Comparison of ENCODE assay signal across 10 cellular contexts in the genomic region with DNA sequence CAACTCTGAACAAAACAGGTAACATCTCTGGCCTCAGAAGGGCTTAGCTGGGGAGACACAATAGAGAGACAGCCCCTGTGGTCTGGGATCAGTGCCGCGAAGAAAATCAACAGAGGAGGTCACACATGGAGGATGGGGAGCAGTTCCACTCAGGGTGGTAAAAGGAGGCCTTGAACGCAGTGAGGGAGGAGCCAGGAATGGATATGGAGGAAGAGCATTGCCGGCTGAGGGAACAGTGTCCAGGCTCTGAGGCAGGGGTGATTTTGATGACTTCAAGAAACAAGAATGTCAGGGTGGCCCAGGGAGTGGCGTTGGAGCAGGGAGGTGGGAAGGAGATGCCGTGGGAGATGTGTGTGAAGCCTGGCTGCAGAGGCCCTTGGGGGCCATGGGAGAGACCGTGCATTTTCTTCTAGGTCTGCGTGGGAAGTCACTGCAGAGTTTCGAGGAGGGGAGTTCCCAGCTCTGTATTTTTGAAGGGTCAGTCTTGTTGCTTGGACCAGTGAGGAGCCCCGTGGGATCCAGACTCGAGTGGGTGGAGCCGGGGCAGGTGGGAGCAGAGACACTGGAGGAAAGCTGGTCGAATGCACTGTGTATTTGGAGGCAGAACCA. TPM values are rescaled to one million over a fixed set of nuclear protein-coding genes. Genes with fewer than 3 reads are reported as not detected.
DNase-seq lines count a peak whose midpoint lies in the region; ATAC-seq, FAIRE-seq and TF ChIP-seq lines count a peak whose summit lies in the region.
"Had no signal": no experiment of that assay in that cellular context is flagged by ENCODE, and none has a peak within 500 bp of the region (broad histone marks: within the 10 kb centered on the region; RNA-seq: fewer than 3 reads in every experiment).

No MANE protein-coding gene starts in this region.

- ATAC-seq in gastroesophageal sphincter: no peak
- no peak for ATAC-seq in GM18520 (IDR thresholded peaks at IDR 0.05; ENCODE audit: unreplicated experiment)

- H3K4me1 ChIP-seq in gastroesophageal sphincter (peaks cover 17 to 92% (median 66%) of the 10 kb centered on the region in 3 donors), spleen (peaks cover 76 to 100% (median 94%) of the 10 kb centered on the region in 6 donors)

- intact Hi-C loops in activated T-helper 1 cell treated with anti-CD3 and anti-CD28 coated beads, Interleukin-12 subunit alpha, Interleukin-12 subunit beta, Interleukin-2, Interleukin-4 antibody, amounts not matched to agents 30 ng/mL and 10 ng/mL and 1 ng/mL, durations not matched to agents 14 hours and 24 hours and 36 hours (cut with micrococcal nuclease): no loop called here
- intact Hi-C loops in spleen (cut with DNase I; ENCODE audit: low total_unique reads): loop anchor here (5.0 to 10.0 kb wide), 3 partner anchors 40 to 117 kb away; no protein-coding TSS in a partner anchor

- no peak for FAIRE-seq in H54 (lab: Jason Lieb, UNC)

- WGBS in gastroesophageal sphincter (ENCODE audit: low coverage in 1 of 2), 2 donors: 64 to 92% methylated on average over 4 to 10 of the region's 13 CpGs
- WGBS in spleen, 5 donors: 83 to 89% (median 86%) methylated on average over 13 of the region's 13 CpGs

- H3K36me3 ChIP-seq in gastroesophageal sphincter (peaks cover 0 to 13% of the 10 kb centered on the region in 2 donors), spleen (peaks cover 0 to 37% (median 4%) of the 10 kb centered on the region in 6 donors)

- DNase-seq in T-helper 1 cell (no peak), spleen (peak; percentile 67), RPMI8226 (no peak), H54 (ENCODE audit: insufficient read length, low spot score) (no peak)
- no peak for DNase-seq in activated T-helper 1 cell treated with anti-CD3 and anti-CD28 coated beads, Interleukin-12 subunit alpha, Interleukin-12 subunit beta, Interleukin-2, Interleukin-4 antibody, amounts not matched to agents 30 ng/mL and 10 ng/mL and 1 ng/mL, durations not matched to agents 14 hours and 24 hours and 36 hours (ENCODE audit: low spot score)
- DNase-seq: 8988T, NCI-H510A treated with DMSO at 0.1 percent for 48 hours had no signal

- H3K27me3 ChIP-seq in gastroesophageal sphincter (no peaks in the 10 kb centered on the region), spleen (replicated peaks in 1 of 7) (no peaks in the 10 kb centered on the region)

- peak overlapping the region; percentile 90 for H3K27ac Mint-ChIP-seq in T-helper 1 cell treated with Interleukin-12 subunit alpha and Interleukin-12 subunit beta and Interleukin-4 antibody, amounts not matched to agents 30 μg/mL and 1 μg/mL, for 36 hours
- peak overlapping the region; percentile 32 for H3K27ac Mint-ChIP-seq in activated T-helper 1 cell treated with anti-CD3 and anti-CD28 coated beads, Interleukin-12 subunit alpha, Interleukin-12 subunit beta, Interleukin-2, Interleukin-4 antibody, amounts not matched to agents 30 ng/mL and 10 ng/mL and 1 ng/mL, durations not matched to agents 14 hours and 24 hours and 36 hours

- TF ChIP-seq EP300 in gastroesophageal sphincter (IDR thresholded peaks at IDR 0.05): no peak

- peaks cover 32% of the 10 kb centered on the region for H3K36me3 Mint-ChIP-seq in T-helper 1 cell treated with Interleukin-12 subunit alpha and Interleukin-12 subunit beta and Interleukin-4 antibody, amounts not matched to agents 30 μg/mL and 1 μg/mL, for 36 hours (ENCODE audit: low read depth)
- H3K36me3 Mint-ChIP-seq in activated T-helper 1 cell treated with anti-CD3 and anti-CD28 coated beads, Interleukin-12 subunit alpha, Interleukin-12 subunit beta, Interleukin-2, Interleukin-4 antibody, amounts not matched to agents 30 ng/mL and 10 ng/mL and 1 ng/mL, durations not matched to agents 14 hours and 24 hours and 36 hours (ENCODE audit: low read depth): peaks cover 32% of the 10 kb centered on the region

- no peak for TF ChIP-seq CTCF in gastroesophageal sphincter (IDR thresholded peaks at IDR 0.05)
- no peak for TF ChIP-seq CTCF in spleen (IDR thresholded peaks at IDR 0.05 in 8 of 11, conservative IDR thresholded peaks at IDR 0.05 in 3 of 11)

- H3K4me3 ChIP-seq in gastroesophageal sphincter (no peak overlapping the region), spleen (no peak overlapping the region)

- TF ChIP-seq POLR2A in gastroesophageal sphincter (IDR thresholded peaks at IDR 0.05) (no peak), spleen (IDR thresholded peaks at IDR 0.05) (no peak), H54 (IDR thresholded peaks at IDR 0.05; ENCODE audit: low read depth, low read length) (no peak)

- H3K9me3 ChIP-seq in gastroesophageal sphincter (no peaks in the 10 kb centered on the region), spleen (peaks cover 0 to 2% (median 0%) of the 10 kb centered on the region in 8 donors)

- peak overlapping the region in 3 of 4 donors; percentile 49 to 78 (median 71) for H3K27ac ChIP-seq in gastroesophageal sphincter
- H3K27ac ChIP-seq in spleen: peak overlapping the region in 6 of 8 donors; percentile 78 to 96 (median 93)

- no peaks in the 10 kb centered on the region for H3K27me3 Mint-ChIP-seq in T-helper 1 cell treated with Interleukin-12 subunit alpha and Interleukin-12 subunit beta and Interleukin-4 antibody, amounts not matched to agents 30 μg/mL and 1 μg/mL, for 36 hours (ENCODE audit: low read depth)
- H3K27me3 Mint-ChIP-seq in activated T-helper 1 cell treated with anti-CD3 and anti-CD28 coated beads, Interleukin-12 subunit alpha, Interleukin-12 subunit beta, Interleukin-2, Interleukin-4 antibody, amounts not matched to agents 30 ng/mL and 10 ng/mL and 1 ng/mL, durations not matched to agents 14 hours and 24 hours and 36 hours (ENCODE audit: insufficient read depth): no peaks in the 10 kb centered on the region

- H3K9me3 Mint-ChIP-seq in T-helper 1 cell treated with Interleukin-12 subunit alpha and Interleukin-12 subunit beta and Interleukin-4 antibody, amounts not matched to agents 30 μg/mL and 1 μg/mL, for 36 hours: peaks cover under 1% of the 10 kb centered on the region
- H3K9me3 Mint-ChIP-seq in activated T-helper 1 cell treated with anti-CD3 and anti-CD28 coated beads, Interleukin-12 subunit alpha, Interleukin-12 subunit beta, Interleukin-2, Interleukin-4 antibody, amounts not matched to agents 30 ng/mL and 10 ng/mL and 1 ng/mL, durations not matched to agents 14 hours and 24 hours and 36 hours: peaks cover 1% of the 10 kb centered on the region

- peaks cover 81% of the 10 kb centered on the region for H3K4me1 Mint-ChIP-seq in T-helper 1 cell treated with Interleukin-12 subunit alpha and Interleukin-12 subunit beta and Interleukin-4 antibody, amounts not matched to agents 30 μg/mL and 1 μg/mL, for 36 hours (ENCODE audit: low read depth)
- H3K4me1 Mint-ChIP-seq in activated T-helper 1 cell treated with anti-CD3 and anti-CD28 coated beads, Interleukin-12 subunit alpha, Interleukin-12 subunit beta, Interleukin-2, Interleukin-4 antibody, amounts not matched to agents 30 ng/mL and 10 ng/mL and 1 ng/mL, durations not matched to agents 14 hours and 24 hours and 36 hours (ENCODE audit: low read depth): peaks cover 89% of the 10 kb centered on the region

- H3K4me3 Mint-ChIP-seq in T-helper 1 cell treated with Interleukin-12 subunit alpha and Interleukin-12 subunit beta and Interleukin-4 antibody, amounts not matched to agents 30 μg/mL and 1 μg/mL, for 36 hours: no peak overlapping the region
- no peak overlapping the region for H3K4me3 Mint-ChIP-seq in activated T-helper 1 cell treated with anti-CD3 and anti-CD28 coated beads, Interleukin-12 subunit alpha, Interleukin-12 subunit beta, Interleukin-2, Interleukin-4 antibody, amounts not matched to agents 30 ng/mL and 10 ng/mL and 1 ng/mL, durations not matched to agents 14 hours and 24 hours and 36 hours

RNA-seq across cellular contexts. Expression of a gene that starts 35.7 kb away (rescaled TPM):
- total RNA-seq in activated T-helper 1 cell treated with anti-CD3 and anti-CD28 coated beads, Interleukin-12 subunit alpha, Interleukin-12 subunit beta, Interleukin-2, Interleukin-4 antibody, amounts not matched to agents 30 ng/mL and 10 ng/mL and 1 ng/mL, durations not matched to agents 14 hours and 24 hours and 36 hours: 0.18 and 0.20 TPM in 2 replicates
- total RNA-seq in gastroesophageal sphincter (not detected), spleen (under 1 TPM in 5 of 7 donors, not detected in 2; 0.11 to 0.46 (median 0.21) TPM)
- polyA plus RNA-seq in spleen: under 1 TPM; 0.08 to 0.11 (median 0.10) TPM

RNA-seq across cellular contexts. Expression of a gene that starts 47.9 kb away (rescaled TPM):
- 75.4 and 81.9 TPM in 2 replicates for total RNA-seq in activated T-helper 1 cell treated with anti-CD3 and anti-CD28 coated beads, Interleukin-12 subunit alpha, Interleukin-12 subunit beta, Interleukin-2, Interleukin-4 antibody, amounts not matched to agents 30 ng/mL and 10 ng/mL and 1 ng/mL, durations not matched to agents 14 hours and 24 hours and 36 hours
- total RNA-seq in gastroesophageal sphincter (10 to 100 TPM; 23.3 to 52.4 (median 37.1) TPM), spleen (100 to 1,000 TPM in 6 of 7 donors, 10 to 100 TPM in 1; 81.3 to 172 (median 129) TPM)
- 10 to 100 TPM; 13.3 to 32.5 (median 24.6) TPM for polyA plus RNA-seq in spleen
